29 cellular contexts compared by ENCODE assay signal in genomic region chr9:114539718-114540410, GRCh38. TPM values are rescaled to one million over a fixed set of nuclear protein-coding genes. Genes with fewer than 3 reads are reported as not detected.
DNase-seq lines count a peak whose midpoint lies in the region; ATAC-seq, FAIRE-seq and TF ChIP-seq lines count a peak whose summit lies in the region.
"Had no signal": no experiment of that assay in that cellular context is flagged by ENCODE, and none has a peak within 500 bp of the region (broad histone marks: within the 10 kb centered on the region; RNA-seq: fewer than 3 reads in every experiment).

No MANE protein-coding gene starts in this region.

- no peaks in the 10 kb centered on the region for H3K9me3 ChIP-seq in DOHH2 (ENCODE audit: control insufficient read depth, insufficient read depth, low read length)
- no peaks in the 10 kb centered on the region for H3K9me3 ChIP-seq in MM.1S (replicated peaks; ENCODE audit: insufficient read depth, low read length)
- H3K9me3 ChIP-seq in neural cell (ENCODE audit: low read length), result no peaks in the 10 kb centered on the region
- no peaks in the 10 kb centered on the region for H3K9me3 ChIP-seq in hepatocyte (ENCODE audit: low read depth)
- H3K9me3 ChIP-seq in upper lobe of right lung, result no peaks in the 10 kb centered on the region
- H3K9me3 ChIP-seq: BE2C, SJSA1 had no signal

- H3K36me3 ChIP-seq in DOHH2 (ENCODE audit: control insufficient read depth, low read length) (no peaks in the 10 kb centered on the region), MM.1S (replicated peaks; ENCODE audit: insufficient read depth, low read length) (no peaks in the 10 kb centered on the region), neural cell (ENCODE audit: insufficient read depth, low read length) (no peaks in the 10 kb centered on the region), hepatocyte (replicated peaks; ENCODE audit: insufficient read depth, low read depth) (no peaks in the 10 kb centered on the region), upper lobe of right lung (no peaks in the 10 kb centered on the region)
- H3K36me3 ChIP-seq: BE2C, SJSA1 had no signal

- no peaks in the 10 kb centered on the region for H3K36me3 Mint-ChIP-seq in activated T-cell treated with anti-CD3 and anti-CD28 coated beads, Interleukin-2, amount 50 U/mL, for 72 hours (ENCODE audit: insufficient read depth in 2 of 2)
- H3K36me3 Mint-ChIP-seq: CD14-positive monocyte; CD8-positive, alpha-beta memory T cell; T-cell had no signal

- H3K4me1 ChIP-seq in DOHH2 (ENCODE audit: control insufficient read depth, low read length) (peaks cover 19% of the 10 kb centered on the region), MM.1S (ENCODE audit: low read length) (peaks cover 8% of the 10 kb centered on the region), hepatocyte (ENCODE audit: insufficient read depth) (no peaks in the 10 kb centered on the region), upper lobe of right lung (no peaks in the 10 kb centered on the region)
- H3K4me1 ChIP-seq: BE2C, SJSA1 had no signal

- DNase-seq in MM.1S, result peak; percentile 85
- peak; percentile 87 for DNase-seq in RPMI8226
- DNase-seq in GM19239 (ENCODE audit: insufficient read length, low spot score), result no peak
- no peak for DNase-seq in hepatocyte (ENCODE audit: low spot score)
- no peak for DNase-seq in activated T-cell treated with anti-CD3 and anti-CD28 coated beads, Interleukin-2, amount 50 U/mL, for 72 hours
- no peak for DNase-seq in upper lobe of right lung
- DNase-seq: 8988T; ACHN; BE2C; CD8-positive, alpha-beta memory T cell; DMS 273 treated with DMSO at 0.1 percent for 48 hours; DMS79; GF-D8; H9; HFFc6; IMR-90; NCI-H1105; NCI-H1436 treated with DMSO at 0.1 percent for 48 hours; NCI-H187 treated with DMSO at 0.1 percent for 48 hours; NCI-H2107; NCI-H226; NCI-H510A; PC-9; Right ventricle myocardium superior; T-cell had no signal

- no peak for TF ChIP-seq RAD21 in neural cell (conservative IDR thresholded peaks at IDR 0.05)

- TF ChIP-seq EP300 in neural cell (conservative IDR thresholded peaks at IDR 0.05; ENCODE audit: poor library complexity, severe bottlenecking), result peak; percentile 23

- intact Hi-C loops in upper lobe of right lung (cut with DNase I), result no loop called here

- H3K27me3 ChIP-seq in DOHH2 (ENCODE audit: control insufficient read depth, low read length) (peaks cover 11% of the 10 kb centered on the region), MM.1S (replicated peaks; ENCODE audit: insufficient read depth, low read length) (no peaks in the 10 kb centered on the region), neural cell (ENCODE audit: insufficient read depth, low read depth, low read length) (no peaks in the 10 kb centered on the region), hepatocyte (peaks cover 14% of the 10 kb centered on the region), upper lobe of right lung (no peaks in the 10 kb centered on the region)
- H3K27me3 ChIP-seq: SJSA1 had no signal

- peak overlapping the region; percentile 9; the same call in 1 of the 2 replicates for H3K9ac ChIP-seq in MM.1S (ENCODE audit: low read length)
- H3K9ac ChIP-seq in neural cell (ENCODE audit: low read length), result no peak overlapping the region

- H3F3A ChIP-seq in DOHH2 (ENCODE audit: control insufficient read depth, insufficient read depth) (no peaks in the 10 kb centered on the region), MM.1S (ENCODE audit: insufficient read depth, low read length) (peaks cover 8% of the 10 kb centered on the region), neural cell (ENCODE audit: insufficient read depth, low read length, poor library complexity, severe bottlenecking) (no peaks in the 10 kb centered on the region)

- no peaks in the 10 kb centered on the region for H3K9me2 ChIP-seq in DOHH2 (replicated peaks; ENCODE audit: control insufficient read depth, low read length)
- no peaks in the 10 kb centered on the region for H3K9me2 ChIP-seq in MM.1S (replicated peaks; ENCODE audit: insufficient read depth, low read length)
- H3K9me2 ChIP-seq in neural cell (ENCODE audit: insufficient read depth, low read length), result no peaks in the 10 kb centered on the region
- no peaks in the 10 kb centered on the region for H3K9me2 ChIP-seq in hepatocyte (replicated peaks; ENCODE audit: insufficient read depth)

- H3K4me2 ChIP-seq in DOHH2 (ENCODE audit: low read length), result peak overlapping the region; percentile 25
- H3K4me2 ChIP-seq in MM.1S (ENCODE audit: low read depth, low read length), result peak overlapping the region; percentile 27
- no peak overlapping the region for H3K4me2 ChIP-seq in neural cell (ENCODE audit: low read length)
- H3K4me2 ChIP-seq in hepatocyte, result no peak overlapping the region
- H3K4me2 ChIP-seq: PC-9 had no signal

- WGBS in hepatocyte (ENCODE audit: low lambda C conversion rate, missing lambda C conversion rate), result 73% methylated on average over 10 of the region's 10 CpGs

- H2AFZ ChIP-seq in MM.1S (ENCODE audit: low read length) (0 out of 2 replicates have a peak overlapping the region, but pooled peaks have one; percentile 28), neural cell (ENCODE audit: low read depth, low read length) (no peak overlapping the region), hepatocyte (no peak overlapping the region)
- H2AFZ ChIP-seq: PC-9 had no signal

- H4K20me1 ChIP-seq in DOHH2 (ENCODE audit: control insufficient read depth, insufficient read depth, low read depth, low read length), result no peaks in the 10 kb centered on the region
- H4K20me1 ChIP-seq in MM.1S (ENCODE audit: insufficient read depth, low read length), result no peaks in the 10 kb centered on the region
- H4K20me1 ChIP-seq in neural cell (ENCODE audit: insufficient read depth), result no peaks in the 10 kb centered on the region
- H4K20me1 ChIP-seq in hepatocyte (ENCODE audit: insufficient read depth, poor library complexity, severe bottlenecking), result no peaks in the 10 kb centered on the region

- H3K4me3 ChIP-seq in DOHH2 (ENCODE audit: low read length) (no peak overlapping the region), MM.1S (ENCODE audit: low read length) (no peak overlapping the region), neural cell (ENCODE audit: low read length) (no peak overlapping the region), hepatocyte (no peak overlapping the region), upper lobe of right lung (no peak overlapping the region)
- H3K4me3 ChIP-seq: PC-9, SJSA1 had no signal

- no peaks in the 10 kb centered on the region for H3K79me2 ChIP-seq in DOHH2 (ENCODE audit: control insufficient read depth, low read length)
- H3K79me2 ChIP-seq in MM.1S (ENCODE audit: low read length), result no peaks in the 10 kb centered on the region
- no peaks in the 10 kb centered on the region for H3K79me2 ChIP-seq in neural cell (replicated peaks; ENCODE audit: insufficient read depth, low read length)
- H3K79me2 ChIP-seq in hepatocyte, result no peaks in the 10 kb centered on the region

- ATAC-seq in activated T-cell treated with anti-CD3 and anti-CD28 coated beads, Interleukin-2, amount 50 U/mL, for 72 hours (replicated peaks in 1 of 2), result no peak
- no peak for ATAC-seq in upper lobe of right lung
- ATAC-seq: T-cell had no signal

- H3K4me1 Mint-ChIP-seq in activated T-cell treated with anti-CD3 and anti-CD28 coated beads, Interleukin-2, amount 50 U/mL, for 72 hours (ENCODE audit: low read depth), result peaks cover 6% of the 10 kb centered on the region

- no peaks in the 10 kb centered on the region for H3K27me3 Mint-ChIP-seq in activated T-cell treated with anti-CD3 and anti-CD28 coated beads, Interleukin-2, amount 50 U/mL, for 72 hours (ENCODE audit: low read depth)
- H3K27me3 Mint-ChIP-seq: T-cell had no signal

- H3K9me3 Mint-ChIP-seq in activated T-cell treated with anti-CD3 and anti-CD28 coated beads, Interleukin-2, amount 50 U/mL, for 72 hours, result no peaks in the 10 kb centered on the region
- H3K9me3 Mint-ChIP-seq: CD8-positive, alpha-beta memory T cell; H9; HFFc6; T-cell had no signal

- H3K4me3 Mint-ChIP-seq in activated T-cell treated with anti-CD3 and anti-CD28 coated beads, Interleukin-2, amount 50 U/mL, for 72 hours, result no peak overlapping the region
- H3K4me3 Mint-ChIP-seq: CD14-positive monocyte; CD8-positive, alpha-beta memory T cell; H9; HFFc6; T-cell had no signal

- TF ChIP-seq CTCF in DOHH2 (IDR thresholded peaks at IDR 0.05; ENCODE audit: low read depth, low read length, poor library complexity, severe bottlenecking) (no peak), MM.1S (IDR thresholded peaks at IDR 0.05; ENCODE audit: low read length) (no peak), neural cell (IDR thresholded peaks at IDR 0.05; ENCODE audit: poor library complexity, severe bottlenecking) (no peak), hepatocyte (IDR thresholded peaks at IDR 0.05; ENCODE audit: poor library complexity) (no peak), upper lobe of right lung (IDR thresholded peaks at IDR 0.05) (no peak)

- FAIRE-seq in GM19239 (lab: Jason Lieb, UNC), result no peak

- H3K27ac Mint-ChIP-seq in activated T-cell treated with anti-CD3 and anti-CD28 coated beads, Interleukin-2, amount 50 U/mL, for 72 hours, result no peak overlapping the region
- H3K27ac Mint-ChIP-seq: CD14-positive monocyte; CD8-positive, alpha-beta memory T cell; H9; HFFc6; T-cell had no signal

- H3K27ac ChIP-seq in DOHH2 (ENCODE audit: low read depth, low read length) (no peak overlapping the region), MM.1S (ENCODE audit: low read length) (peak overlapping the region; percentile 57), neural cell (ENCODE audit: low read length) (peak overlapping the region; percentile 31), hepatocyte (no peak overlapping the region), upper lobe of right lung (no peak overlapping the region)
- H3K27ac ChIP-seq: PC-9, SJSA1 had no signal

TF ChIP-seq in neural cell, 6 proteins besides CTCF, POLR2A, EP300 and RAD21 (continues in another document):
- TF ChIP-seq EZH2 (IDR thresholded peaks at IDR 0.05; ENCODE audit: borderline replicate concordance, insufficient read depth, low read length, poor library complexity, severe bottlenecking) (no peak), MXI1 (conservative IDR thresholded peaks at IDR 0.05; ENCODE audit: poor library complexity, severe bottlenecking) (no peak)

RNA-seq across cellular contexts. Expression of gene WHRN, which starts 34.6 kb away (rescaled TPM):
- polyA plus RNA-seq in neural cell (2.5 and 4.6 TPM in 2 replicates), hepatocyte (6.6 and 14.4 TPM in 2 replicates)
- 7.9 and 8.8 TPM in 2 replicates for polyA minus RNA-seq in neural cell
- total RNA-seq in hepatocyte (3.2 and 3.7 TPM in 2 replicates), upper lobe of right lung (3.1 TPM)
- total RNA-seq in activated T-cell treated with anti-CD3 and anti-CD28 coated beads, Interleukin-2, amount 50 U/mL, for 72 hours, result 1 to 10 TPM; 7.1 to 8.6 TPM

RNA-seq across cellular contexts. Expression of gene ATP6V1G1, which starts 47.7 kb away (rescaled TPM):
- polyA plus RNA-seq in neural cell (699 and 802 TPM in 2 replicates), hepatocyte (426 and 439 TPM in 2 replicates)
- 262 and 287 TPM in 2 replicates for polyA minus RNA-seq in neural cell
- total RNA-seq in hepatocyte (337 and 358 TPM in 2 replicates), upper lobe of right lung (112 TPM)
- 10 to 100 TPM; 37.3 to 39.4 TPM for total RNA-seq in activated T-cell treated with anti-CD3 and anti-CD28 coated beads, Interleukin-2, amount 50 U/mL, for 72 hours

Comparison
In these comparisons a context has a peak if more than half of its experiments do, and no peak if none do; other contexts are left out.
1. H3K27ac ChIP-seq: peak in MM.1S (single experiment) and neural cell (single experiment); none in DOHH2 (single experiment), hepatocyte (single experiment) and upper lobe of right lung (single experiment).
2. H3K4me2 ChIP-seq: peak in DOHH2 (single experiment) and MM.1S (single experiment); none in neural cell (single experiment) and hepatocyte (single experiment).
3. DNase-seq: peak in MM.1S (single experiment) and RPMI8226 (single experiment); none in GM19239 (single experiment), hepatocyte (single experiment), activated T-cell treated with anti-CD3 and anti-CD28 coated beads, Interleukin-2, amount 50 U/mL, for 72 hours (0 of 2) and upper lobe of right lung (single experiment).